17 cellular contexts compared by ENCODE assay signal in genomic region chr10:13955426-13955825, GRCh38.
A peak's percentile ranks its signal among the peaks of the same experiment; 100 is the strongest.
DNase-seq lines count a peak whose midpoint lies in the region; TF ChIP-seq lines count a peak whose summit lies in the region.
"Had no signal": no experiment of that assay in that cellular context is flagged by ENCODE, and none has a peak within 500 bp of the region (broad histone marks: within the 10 kb centered on the region; RNA-seq: fewer than 3 reads in every experiment).

No MANE protein-coding gene starts in this region.

- H3K9me3 ChIP-seq in left ventricle myocardium inferior (replicated peaks) (no peaks in the 10 kb centered on the region), esophagus muscularis mucosa (no peaks in the 10 kb centered on the region), iPS-18c (ENCODE audit: control insufficient read depth, insufficient read depth, low read length) (peaks cover 2% of the 10 kb centered on the region)
- no peaks in the 10 kb centered on the region for H3K9me3 ChIP-seq in effector memory CD4-positive, alpha-beta T cell (ENCODE audit: control insufficient read depth, low read length)
- H3K9me3 ChIP-seq: A549 had no signal

- H3K36me3 ChIP-seq in left ventricle myocardium inferior (no peaks in the 10 kb centered on the region), esophagus muscularis mucosa (no peaks in the 10 kb centered on the region)
- H3K36me3 ChIP-seq in effector memory CD4-positive, alpha-beta T cell (ENCODE audit: control insufficient read depth, insufficient read depth, low read length), result no peaks in the 10 kb centered on the region
- H3K36me3 ChIP-seq: BLaER1 had no signal

- no peaks in the 10 kb centered on the region for H3K4me1 Mint-ChIP-seq in activated T-helper 1 cell treated with anti-CD3 and anti-CD28 coated beads, Interleukin-12 subunit alpha, Interleukin-12 subunit beta, Interleukin-2, Interleukin-4 antibody, amounts not matched to agents 30 ng/mL and 10 ng/mL and 1 ng/mL, durations not matched to agents 14 hours and 24 hours and 36 hours (ENCODE audit: low read depth)
- H3K4me1 Mint-ChIP-seq: CD14-positive monocyte; CD4-positive, alpha-beta memory T cell had no signal

- H3K4me3 Mint-ChIP-seq in activated T-helper 1 cell treated with anti-CD3 and anti-CD28 coated beads, Interleukin-12 subunit alpha, Interleukin-12 subunit beta, Interleukin-2, Interleukin-4 antibody, amounts not matched to agents 30 ng/mL and 10 ng/mL and 1 ng/mL, durations not matched to agents 14 hours and 24 hours and 36 hours, result no peak overlapping the region
- H3K4me3 Mint-ChIP-seq: CD14-positive monocyte; CD4-positive, alpha-beta memory T cell; H9 had no signal

- H3K27me3 ChIP-seq in left ventricle myocardium inferior (ENCODE audit: low read depth) (no peaks in the 10 kb centered on the region), esophagus muscularis mucosa (no peaks in the 10 kb centered on the region)
- no peaks in the 10 kb centered on the region for H3K27me3 ChIP-seq in effector memory CD4-positive, alpha-beta T cell (replicated peaks; ENCODE audit: control insufficient read depth, insufficient read depth, low read length, poor library complexity, severe bottlenecking)
- H3K27me3 ChIP-seq: BLaER1 had no signal

- peaks cover 2% of the 10 kb centered on the region for H3K27me3 Mint-ChIP-seq in activated T-helper 1 cell treated with anti-CD3 and anti-CD28 coated beads, Interleukin-12 subunit alpha, Interleukin-12 subunit beta, Interleukin-2, Interleukin-4 antibody, amounts not matched to agents 30 ng/mL and 10 ng/mL and 1 ng/mL, durations not matched to agents 14 hours and 24 hours and 36 hours (ENCODE audit: insufficient read depth)

- DNase-seq in left ventricle myocardium inferior, result no peak
- no peak for DNase-seq in cardiac septum (ENCODE audit: low spot score)
- no peak for DNase-seq in esophagus muscularis mucosa (ENCODE audit: extremely low spot score)
- DNase-seq in NCI-H1417 treated with DMSO at 0.1 percent for 48 hours (lab: John Stamatoyannopoulos, UW), result no peak
- no peak for DNase-seq in activated T-helper 1 cell treated with anti-CD3 and anti-CD28 coated beads, Interleukin-12 subunit alpha, Interleukin-12 subunit beta, Interleukin-2, Interleukin-4 antibody, amounts not matched to agents 30 ng/mL and 10 ng/mL and 1 ng/mL, durations not matched to agents 14 hours and 24 hours and 36 hours (ENCODE audit: low spot score)
- DNase-seq in activated T-cell treated with anti-CD3 and anti-CD28 coated beads, Interleukin-2, amount 50 U/mL, for 48 hours, result no peak
- no peak for DNase-seq in effector memory CD4-positive, alpha-beta T cell
- DNase-seq: Calu3; CD4-positive, alpha-beta memory T cell; DMS79 treated with DMSO at 0.1 percent for 48 hours; GF-D8; H9 had no signal

- H3K4me1 ChIP-seq in left ventricle myocardium inferior (peaks cover 15% of the 10 kb centered on the region), esophagus muscularis mucosa (peaks cover 12 to 52% (median 42%) of the 10 kb centered on the region in 4 donors)
- H3K4me1 ChIP-seq in effector memory CD4-positive, alpha-beta T cell (ENCODE audit: control insufficient read depth, insufficient read depth, low read length, poor library complexity, severe bottlenecking), result no peaks in the 10 kb centered on the region
- H3K4me1 ChIP-seq: A549, BLaER1 had no signal

- H3K27ac Mint-ChIP-seq in activated T-helper 1 cell treated with anti-CD3 and anti-CD28 coated beads, Interleukin-12 subunit alpha, Interleukin-12 subunit beta, Interleukin-2, Interleukin-4 antibody, amounts not matched to agents 30 ng/mL and 10 ng/mL and 1 ng/mL, durations not matched to agents 14 hours and 24 hours and 36 hours, result no peak overlapping the region
- H3K27ac Mint-ChIP-seq: CD14-positive monocyte; CD4-positive, alpha-beta memory T cell; H9 had no signal

- intact Hi-C loops in left ventricle myocardium inferior (cut with micrococcal nuclease), result loop anchor here (10.0 kb wide), 1 partner anchor 161 kb away; no protein-coding TSS in a partner anchor
- intact Hi-C loops in cardiac septum (cut with DNase I), result no loop called here
- intact Hi-C loops in esophagus muscularis mucosa (cut with DNase I), result loop anchor here (5.0 to 10.0 kb wide), 2 partner anchors 132 to 291 kb away; no protein-coding TSS in a partner anchor
- intact Hi-C loops in activated T-helper 1 cell treated with anti-CD3 and anti-CD28 coated beads, Interleukin-12 subunit alpha, Interleukin-12 subunit beta, Interleukin-2, Interleukin-4 antibody, amounts not matched to agents 30 ng/mL and 10 ng/mL and 1 ng/mL, durations not matched to agents 14 hours and 24 hours and 36 hours (cut with micrococcal nuclease), result no loop called here

- peaks cover 6% of the 10 kb centered on the region for H3K9me3 Mint-ChIP-seq in activated T-helper 1 cell treated with anti-CD3 and anti-CD28 coated beads, Interleukin-12 subunit alpha, Interleukin-12 subunit beta, Interleukin-2, Interleukin-4 antibody, amounts not matched to agents 30 ng/mL and 10 ng/mL and 1 ng/mL, durations not matched to agents 14 hours and 24 hours and 36 hours

- H3K4me3 ChIP-seq in left ventricle myocardium inferior (no peak overlapping the region), esophagus muscularis mucosa (no peak overlapping the region), iPS-18c (ENCODE audit: insufficient read depth, low read depth, low read length) (peak overlapping the region; percentile 15; the same call in 1 of the 2 replicates)
- H3K4me3 ChIP-seq in effector memory CD4-positive, alpha-beta T cell (ENCODE audit: insufficient read depth, low read depth, low read length, poor library complexity, severe bottlenecking), result no peak overlapping the region
- H3K4me3 ChIP-seq: A549, BLaER1 had no signal

- no peak for TF ChIP-seq POLR2A in esophagus muscularis mucosa (IDR thresholded peaks at IDR 0.05; ENCODE audit: low read depth)

- no peaks in the 10 kb centered on the region for H3K36me3 Mint-ChIP-seq in activated T-helper 1 cell treated with anti-CD3 and anti-CD28 coated beads, Interleukin-12 subunit alpha, Interleukin-12 subunit beta, Interleukin-2, Interleukin-4 antibody, amounts not matched to agents 30 ng/mL and 10 ng/mL and 1 ng/mL, durations not matched to agents 14 hours and 24 hours and 36 hours (ENCODE audit: low read depth)
- H3K36me3 Mint-ChIP-seq: CD14-positive monocyte; CD4-positive, alpha-beta memory T cell had no signal

- TF ChIP-seq CTCF in left ventricle myocardium inferior (IDR thresholded peaks at IDR 0.05; ENCODE audit: borderline replicate concordance) (no peak), esophagus muscularis mucosa (IDR thresholded peaks at IDR 0.05) (no peak)

- WGBS in esophagus muscularis mucosa, result 78% methylated on average over 5 of the region's 5 CpGs

- TF ChIP-seq EP300 in esophagus muscularis mucosa (IDR thresholded peaks at IDR 0.05), result no peak

- H3K27ac ChIP-seq in left ventricle myocardium inferior (replicated peaks) (peak overlapping the region; percentile 68), esophagus muscularis mucosa (replicated peaks in 1 of 4) (peak overlapping the region in 3 of 4 donors; percentile 66 to 79 (median 76))
- H3K27ac ChIP-seq in effector memory CD4-positive, alpha-beta T cell (ENCODE audit: insufficient read depth, low read length, poor library complexity, severe bottlenecking), result no peak overlapping the region
- H3K27ac ChIP-seq: 22Rv1, A549, BLaER1 had no signal

Comparison
In these comparisons a context has a peak if more than half of its experiments do, and no peak if none do; other contexts are left out.
1. intact Hi-C loops: an anchor here in left ventricle myocardium inferior (10.0 kb wide) and esophagus muscularis mucosa (5.0 to 10.0 kb wide); none called in cardiac septum and activated T-helper 1 cell treated with anti-CD3 and anti-CD28 coated beads, Interleukin-12 subunit alpha, Interleukin-12 subunit beta, Interleukin-2, Interleukin-4 antibody, amounts not matched to agents 30 ng/mL and 10 ng/mL and 1 ng/mL, durations not matched to agents 14 hours and 24 hours and 36 hours.